20 cellular contexts compared by ENCODE assay signal in the genomic region with DNA sequence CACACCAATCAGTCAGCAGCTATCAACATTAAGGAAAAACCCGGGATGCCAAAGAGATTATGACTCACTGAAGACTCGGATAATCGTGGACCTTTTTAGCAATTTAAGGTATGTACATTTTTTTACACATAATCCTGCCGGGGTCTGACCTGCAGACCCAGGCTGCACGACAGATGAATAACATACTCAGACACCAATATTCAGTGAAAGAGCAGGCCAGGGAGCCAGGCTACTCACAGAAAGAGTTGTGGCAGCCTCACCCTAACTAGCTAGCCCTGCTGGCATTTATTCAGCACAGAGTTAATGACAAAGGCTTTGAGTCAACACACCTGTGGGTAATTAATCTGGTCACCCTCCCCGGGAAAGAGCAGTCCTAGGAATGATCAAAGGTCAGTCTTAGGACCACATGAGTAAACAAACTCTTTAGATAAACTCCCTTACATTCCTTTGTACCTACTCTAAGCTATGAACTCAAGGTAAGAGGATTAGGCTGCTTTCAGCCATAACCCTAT.
DNase-seq lines count a peak whose midpoint lies in the region; ATAC-seq and TF ChIP-seq lines count a peak whose summit lies in the region.
"Had no signal": no experiment of that assay in that cellular context is flagged by ENCODE, and none has a peak within 500 bp of the region (broad histone marks: within the 10 kb centered on the region; RNA-seq: fewer than 3 reads in every experiment).

No MANE protein-coding gene starts in this region.

- H4K20me1 ChIP-seq in mammary epithelial cell (ENCODE audit: insufficient read depth, low read length) = no peaks in the 10 kb centered on the region
- H4K20me1 ChIP-seq: BLaER1 had no signal

- BruUV-seq in MCF 10A (replicated peaks; lab: Mats Ljungman, UMichigan) = no TSS peak
- BruUV-seq in mammary epithelial cell (replicated peaks; lab: Mats Ljungman, UMichigan) = no TSS peak

- no peak for TF ChIP-seq POLR2A in spleen (IDR thresholded peaks at IDR 0.05)

- H3K27ac Mint-ChIP-seq in MCF 10A (ENCODE audit: low read depth, unreplicated experiment) (no peak overlapping the region), endodermal cell (no peak overlapping the region)
- H3K27ac Mint-ChIP-seq in activated T-helper 17 cell treated with anti-CD3 and anti-CD28 coated beads, Interleukin-2, amount 50 U/mL, for 72 hours = no peak overlapping the region
- H3K27ac Mint-ChIP-seq: activated CD4-positive, alpha-beta T cell treated with anti-CD3 and anti-CD28 coated beads, Interleukin-2, amount 10 ng/mL, durations not matched to agents 7 days and 5 days; naive thymus-derived CD8-positive, alpha-beta T cell had no signal

- H2AFZ ChIP-seq in mammary epithelial cell (ENCODE audit: low read depth, low read length) = no peak overlapping the region

- H3K27ac ChIP-seq in mammary epithelial cell (ENCODE audit: insufficient read depth, low read depth, low read length) (no peak overlapping the region), endodermal cell (ENCODE audit: low read depth, low read length) (no peak overlapping the region), spleen (no peak overlapping the region)
- H3K27ac ChIP-seq: BLaER1, colonic mucosa, skin epidermis had no signal

- no peaks in the 10 kb centered on the region for H3K79me2 ChIP-seq in mammary epithelial cell (ENCODE audit: insufficient read depth, low read length)

- no peak overlapping the region for H3K9ac ChIP-seq in mammary epithelial cell (ENCODE audit: insufficient read depth, low read length)
- H3K9ac ChIP-seq in endodermal cell (ENCODE audit: extremely low read depth, low read length, poor library complexity, severe bottlenecking) = no peak overlapping the region
- H3K9ac ChIP-seq: BLaER1 had no signal

- intact Hi-C loops in MCF 10A (cut with micrococcal nuclease) (no loop called here), mammary epithelial cell (cut with micrococcal nuclease) (no loop called here), spleen (cut with DNase I; ENCODE audit: low total_unique reads) (no loop called here)

- no peaks in the 10 kb centered on the region for H3K9me3 ChIP-seq in mammary epithelial cell (replicated peaks; ENCODE audit: insufficient read depth, low read length)
- peaks cover 73% of the 10 kb centered on the region for H3K9me3 ChIP-seq in endodermal cell (ENCODE audit: control insufficient read depth, low read length)
- peaks cover 0 to 15% (median 6%) of the 10 kb centered on the region in 8 donors for H3K9me3 ChIP-seq in spleen
- H3K9me3 ChIP-seq: BLaER1, colonic mucosa had no signal

- H3K4me1 ChIP-seq in mammary epithelial cell (ENCODE audit: insufficient read depth, low read length) (no peaks in the 10 kb centered on the region), endodermal cell (ENCODE audit: control insufficient read depth, insufficient read depth, low read length) (no peaks in the 10 kb centered on the region), spleen (no peaks in the 10 kb centered on the region)
- H3K4me1 ChIP-seq: BLaER1, colonic mucosa had no signal

- H3K4me3 Mint-ChIP-seq in MCF 10A (ENCODE audit: unreplicated experiment) = no peak overlapping the region
- no peak overlapping the region for H3K4me3 Mint-ChIP-seq in endodermal cell
- no peak overlapping the region for H3K4me3 Mint-ChIP-seq in activated T-helper 17 cell treated with anti-CD3 and anti-CD28 coated beads, Interleukin-2, amount 50 U/mL, for 72 hours
- H3K4me3 Mint-ChIP-seq: activated CD4-positive, alpha-beta T cell treated with anti-CD3 and anti-CD28 coated beads, Interleukin-2, amount 10 ng/mL, durations not matched to agents 7 days and 5 days; naive thymus-derived CD8-positive, alpha-beta T cell had no signal

- H3K27me3 Mint-ChIP-seq in MCF 10A (ENCODE audit: insufficient read depth, unreplicated experiment) = no peaks in the 10 kb centered on the region
- no peaks in the 10 kb centered on the region for H3K27me3 Mint-ChIP-seq in endodermal cell (ENCODE audit: insufficient read depth)
- H3K27me3 Mint-ChIP-seq in activated T-helper 17 cell treated with anti-CD3 and anti-CD28 coated beads, Interleukin-2, amount 50 U/mL, for 72 hours = no peaks in the 10 kb centered on the region
- H3K27me3 Mint-ChIP-seq: activated CD4-positive, alpha-beta T cell treated with anti-CD3 and anti-CD28 coated beads, Interleukin-2, amount 10 ng/mL, durations not matched to agents 7 days and 5 days; naive thymus-derived CD8-positive, alpha-beta T cell had no signal

- TF ChIP-seq CTCF in MCF 10A (IDR thresholded peaks at IDR 0.05; ENCODE audit: unreplicated experiment) (no peak), mammary epithelial cell (conservative IDR thresholded peaks at IDR 0.05 in 1 of 2, IDR thresholded peaks at IDR 0.05 in 1 of 2; ENCODE audit: extremely low read depth in 1 of 2, insufficient read depth in 1 of 2, low read depth in 1 of 2, low read length in 2 of 2) (no peak), endodermal cell (conservative IDR thresholded peaks at IDR 0.05) (no peak), spleen (IDR thresholded peaks at IDR 0.05 in 8 of 11, conservative IDR thresholded peaks at IDR 0.05 in 3 of 11) (no peak)

- no peak for ATAC-seq in GM18511 (IDR thresholded peaks at IDR 0.05; ENCODE audit: unreplicated experiment)
- ATAC-seq in activated T-helper 17 cell treated with anti-CD3 and anti-CD28 coated beads, Interleukin-2, amount 50 U/mL, for 72 hours (replicated peaks) = no peak
- ATAC-seq: naive thymus-derived CD8-positive, alpha-beta T cell had no signal

- DNase-seq in MCF 10A (ENCODE audit: unreplicated experiment) (peak; percentile 14), mammary epithelial cell (no peak), NCI-H82 (lab: John Stamatoyannopoulos, UW) (peak; percentile 28), endodermal cell (no peak), spleen (no peak)
- DNase-seq in stimulated activated naive CD4-positive, alpha-beta T cell (lab: John Stamatoyannopoulos, UW) = no peak
- DNase-seq: 8988T; activated CD4-positive, alpha-beta T cell treated with anti-CD3 and anti-CD28 coated beads, Interleukin-2, amount 10 ng/mL, durations not matched to agents 7 days and 5 days; activated naive CD4-positive, alpha-beta T cell; anterior cingulate cortex; colonic mucosa; DMS 273 treated with DMSO at 0.1 percent for 48 hours; mesenchymal stem cell; naive thymus-derived CD8-positive, alpha-beta T cell; NCI-H1436 treated with DMSO at 0.1 percent for 48 hours; stimulated activated CD4-positive, alpha-beta T cell treated with anti-CD3 and anti-CD28 coated beads, Interleukin-4, amount 100 ng/mL, for 24 hours had no signal

- H3K4me1 Mint-ChIP-seq in MCF 10A (ENCODE audit: insufficient read depth, unreplicated experiment) = peaks cover 13% of the 10 kb centered on the region
- H3K4me1 Mint-ChIP-seq in endodermal cell = no peaks in the 10 kb centered on the region
- no peaks in the 10 kb centered on the region for H3K4me1 Mint-ChIP-seq in activated T-helper 17 cell treated with anti-CD3 and anti-CD28 coated beads, Interleukin-2, amount 50 U/mL, for 72 hours
- H3K4me1 Mint-ChIP-seq: activated CD4-positive, alpha-beta T cell treated with anti-CD3 and anti-CD28 coated beads, Interleukin-2, amount 10 ng/mL, durations not matched to agents 7 days and 5 days; naive thymus-derived CD8-positive, alpha-beta T cell had no signal

- WGBS in mammary epithelial cell (ENCODE audit: low coverage, missing lambda C conversion rate) = 53% methylated on average over 6 of the region's 6 CpGs
- WGBS in endodermal cell (ENCODE audit: insufficient coverage in 1 of 2, insufficient read length in 1 of 2), 2 experiments = 50% methylated on average over 1 to 6 of the region's 6 CpGs
- WGBS in spleen, 5 donors = 44 to 70% (median 65%) methylated on average over 6 of the region's 6 CpGs

- H3K4me3 ChIP-seq in mammary epithelial cell (replicated peaks in 1 of 3; ENCODE audit: insufficient read depth in 1 of 3, low read depth in 2 of 3, low read length in 3 of 3) (no peak overlapping the region), endodermal cell (ENCODE audit: low read length) (peak overlapping the region; percentile 77), spleen (no peak overlapping the region)
- H3K4me3 ChIP-seq: BLaER1, colonic mucosa, skin epidermis had no signal

- in situ Hi-C loops in mammary epithelial cell (cut with MboI; ENCODE audit: low sequenced_read_pairs in 2 of 2) = no loop called here

- POLR2A ChIA-PET in MCF 10A (lab: Yijun Ruan, JAX) = no interaction called here

- H3K9me3 Mint-ChIP-seq in MCF 10A (ENCODE audit: unreplicated experiment) = no peaks in the 10 kb centered on the region
- H3K9me3 Mint-ChIP-seq in endodermal cell = peaks cover 55% of the 10 kb centered on the region
- no peaks in the 10 kb centered on the region for H3K9me3 Mint-ChIP-seq in activated T-helper 17 cell treated with anti-CD3 and anti-CD28 coated beads, Interleukin-2, amount 50 U/mL, for 72 hours
- H3K9me3 Mint-ChIP-seq: activated CD4-positive, alpha-beta T cell treated with anti-CD3 and anti-CD28 coated beads, Interleukin-2, amount 10 ng/mL, durations not matched to agents 7 days and 5 days had no signal

- H3K4me2 ChIP-seq in mammary epithelial cell (ENCODE audit: insufficient read depth, low read depth, low read length) = no peak overlapping the region
- H3K4me2 ChIP-seq: BLaER1 had no signal

- H3K27me3 ChIP-seq in mammary epithelial cell (ENCODE audit: insufficient read depth, low read length) (no peaks in the 10 kb centered on the region), endodermal cell (ENCODE audit: control insufficient read depth, insufficient read depth, low read length, poor library complexity, severe bottlenecking) (no peaks in the 10 kb centered on the region), spleen (replicated peaks in 1 of 7) (no peaks in the 10 kb centered on the region)
- H3K27me3 ChIP-seq: BLaER1, colonic mucosa had no signal

- no peaks in the 10 kb centered on the region for H3K36me3 Mint-ChIP-seq in MCF 10A (ENCODE audit: insufficient read depth, unreplicated experiment)
- H3K36me3 Mint-ChIP-seq in endodermal cell (ENCODE audit: low read depth) = peaks cover 6% of the 10 kb centered on the region
- H3K36me3 Mint-ChIP-seq in activated T-helper 17 cell treated with anti-CD3 and anti-CD28 coated beads, Interleukin-2, amount 50 U/mL, for 72 hours (ENCODE audit: low read depth) = no peaks in the 10 kb centered on the region
- H3K36me3 Mint-ChIP-seq: naive thymus-derived CD8-positive, alpha-beta T cell had no signal

- CTCF ChIA-PET in MCF 10A (lab: Yijun Ruan, JAX) = no interaction called here
- CTCF ChIA-PET in mammary epithelial cell (lab: Charles Lee; ENCODE audit: low non-redundant PET) = no interaction called here

- H3K36me3 ChIP-seq in mammary epithelial cell (ENCODE audit: insufficient read depth, low read length) (no peaks in the 10 kb centered on the region), endodermal cell (ENCODE audit: control insufficient read depth, insufficient read depth, low read length) (no peaks in the 10 kb centered on the region), spleen (no peaks in the 10 kb centered on the region)
- H3K36me3 ChIP-seq: BLaER1, colonic mucosa had no signal

- dilution Hi-C loops in mammary epithelial cell (cut with HindIII; ENCODE audit: low sequenced_read_pairs) = no loop called here

Comparison
In these comparisons a context has a peak if more than half of its experiments do, and no peak if none do; other contexts are left out.
1. DNase-seq: peak in MCF 10A (single experiment) and NCI-H82 (single experiment); none in mammary epithelial cell (single experiment), endodermal cell (single experiment), spleen (single experiment) and stimulated activated naive CD4-positive, alpha-beta T cell (0 of 6).